In the genomic region with DNA sequence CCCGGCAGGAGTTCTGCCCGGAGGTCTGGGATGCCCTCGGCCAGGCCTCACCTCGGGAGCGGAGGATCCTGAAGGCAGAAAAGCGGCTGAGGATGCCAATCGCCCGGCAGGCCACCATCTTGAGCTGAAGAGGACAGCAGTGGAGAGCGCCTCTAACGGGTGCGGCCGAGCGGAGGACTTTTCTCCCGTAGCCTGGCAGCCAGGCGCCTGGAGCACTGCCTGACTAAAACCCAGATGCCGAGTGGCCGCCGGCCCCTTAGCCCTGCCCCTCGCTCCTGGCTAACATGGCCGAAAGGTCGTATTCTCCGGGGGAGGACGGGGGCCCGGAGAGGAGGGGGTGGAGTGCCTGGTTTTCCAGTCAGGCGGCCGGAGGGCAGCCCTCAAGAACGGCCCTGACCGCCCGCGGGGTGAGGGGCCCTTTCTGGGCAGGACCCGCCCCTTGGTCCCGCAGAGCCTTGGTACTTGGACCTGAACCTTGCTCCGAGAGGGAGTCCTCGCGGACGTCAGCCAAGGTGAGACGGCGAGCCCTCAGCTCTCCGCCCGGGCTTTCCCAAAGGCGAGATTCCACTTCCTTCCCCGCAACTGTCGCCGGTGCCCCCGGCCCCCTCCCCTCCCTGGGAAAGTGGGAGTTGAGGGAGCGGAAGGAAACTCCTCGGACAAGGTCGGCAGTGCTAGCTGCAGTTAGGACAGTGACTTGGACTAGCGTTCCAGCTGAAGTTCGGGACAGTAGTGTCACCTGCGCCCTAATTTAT, we compare ENCODE assay signal across 8 cellular contexts. TPM values are rescaled to one million over a fixed set of nuclear protein-coding genes. Genes with fewer than 3 reads are reported as not detected.
A peak's percentile ranks its signal among the peaks of the same experiment; 100 is the strongest.
DNase-seq lines count a peak whose midpoint lies in the region; ATAC-seq and TF ChIP-seq lines count a peak whose summit lies in the region.

A gene (minus strand): TSS at position 154 of the 752 bp plus-strand sequence. CDS start 36 bp downstream, at position 118.
A gene (plus strand): TSS at position 461 of the 752 bp plus-strand sequence. CDS start 9,316 bp downstream, outside the sequence.

- peak within 1 kb of the TSS; percentile 97 for H3K27ac ChIP-seq in muscle layer of duodenum (ENCODE audit: low read length)

- no peak for TF ChIP-seq RAD21 in Ishikawa (IDR thresholded peaks at IDR 0.05; ENCODE audit: low read depth)

- H3K4me3 ChIP-seq in muscle layer of duodenum (ENCODE audit: low read depth in 1 of 2, low read length in 2 of 2): peak within 1 kb of the TSS; percentile 93 to 100

- peaks cover 0 to 8% of the 10 kb centered on the region in 2 donors for H3K36me3 ChIP-seq in muscle layer of duodenum (ENCODE audit: control insufficient read depth in 1 of 2, insufficient read depth in 2 of 2, low read length in 2 of 2)

- no peak for TF ChIP-seq EP300 in Ishikawa (IDR thresholded peaks at IDR 0.05; ENCODE audit: borderline replicate concordance)

- H3K27me3 ChIP-seq in muscle layer of duodenum (ENCODE audit: low read depth, low read length): no peaks in the 10 kb centered on the region

- H3K4me1 Mint-ChIP-seq in activated T-cell treated with anti-CD3 and anti-CD28 coated beads, Interleukin-2, amount 50 U/mL, for 24 hours (ENCODE audit: low read depth): peaks cover 58% of the 10 kb centered on the region

- H3K9me3 ChIP-seq in muscle layer of duodenum (ENCODE audit: control insufficient read depth in 1 of 2, low read length in 2 of 2): no peaks in the 10 kb centered on the region

- peak; percentile 73 for ATAC-seq in GM21529 (IDR thresholded peaks at IDR 0.05; ENCODE audit: unreplicated experiment)
- ATAC-seq in esophagus mucosa: peak; percentile 88

- H3K27ac Mint-ChIP-seq in activated T-cell treated with anti-CD3 and anti-CD28 coated beads, Interleukin-2, amount 50 U/mL, for 24 hours: peak within 1 kb of the TSS; percentile 100

- peaks cover 5 to 46% of the 10 kb centered on the region in 2 donors for H3K4me1 ChIP-seq in muscle layer of duodenum (ENCODE audit: control insufficient read depth in 1 of 2, insufficient read depth in 2 of 2, low read length in 2 of 2)

- peak; percentile 96 for DNase-seq in DMS53 (lab: John Stamatoyannopoulos, UW)
- DNase-seq in activated T-cell treated with anti-CD3 and anti-CD28 coated beads, Interleukin-2, amount 50 U/mL, for 24 hours: peak; percentile 94
- DNase-seq in stimulated activated CD8-positive, alpha-beta memory T cell treated with anti-CD3 and anti-CD28 coated beads, Interleukin-7, amount 100 ng/mL, for 4 hours (ENCODE audit: low read depth in 2 of 2): peak; percentile 67 to 79

- peak within 1 kb of the TSS; percentile 95 for H3K4me3 Mint-ChIP-seq in activated T-cell treated with anti-CD3 and anti-CD28 coated beads, Interleukin-2, amount 50 U/mL, for 24 hours

- H3K27me3 Mint-ChIP-seq in activated T-cell treated with anti-CD3 and anti-CD28 coated beads, Interleukin-2, amount 50 U/mL, for 24 hours: no peaks in the 10 kb centered on the region

- no peaks in the 10 kb centered on the region for H3K9me3 Mint-ChIP-seq in activated T-cell treated with anti-CD3 and anti-CD28 coated beads, Interleukin-2, amount 50 U/mL, for 24 hours

- peaks cover 44% of the 10 kb centered on the region for H3K36me3 Mint-ChIP-seq in activated T-cell treated with anti-CD3 and anti-CD28 coated beads, Interleukin-2, amount 50 U/mL, for 24 hours (ENCODE audit: low read depth)

TF ChIP-seq in Ishikawa, 13 proteins besides CTCF, POLR2A, EP300 and RAD21 (continues in another document):
- TF ChIP-seq TAF1 (IDR thresholded peaks at IDR 0.05; ENCODE audit: low read depth) (peak; percentile 78), NFIC (IDR thresholded peaks at IDR 0.05) (no peak), TEAD4 (IDR thresholded peaks at IDR 0.05) (peak; percentile 9; the same call in 1 of the 2 replicates), FOXM1 (IDR thresholded peaks at IDR 0.05; ENCODE audit: borderline replicate concordance, low read depth) (no peak), TCF12 (IDR thresholded peaks at IDR 0.05; ENCODE audit: low read depth) (no peak), YY1 (IDR thresholded peaks at IDR 0.05; ENCODE audit: low read depth) (peak; percentile 86), CREB1 (IDR thresholded peaks at IDR 0.05; ENCODE audit: low read depth) (no peak), CEBPB (IDR thresholded peaks at IDR 0.05) (no peak), EGR1 (IDR thresholded peaks at IDR 0.05) (no peak)
- TF ChIP-seq, protein P1, sequence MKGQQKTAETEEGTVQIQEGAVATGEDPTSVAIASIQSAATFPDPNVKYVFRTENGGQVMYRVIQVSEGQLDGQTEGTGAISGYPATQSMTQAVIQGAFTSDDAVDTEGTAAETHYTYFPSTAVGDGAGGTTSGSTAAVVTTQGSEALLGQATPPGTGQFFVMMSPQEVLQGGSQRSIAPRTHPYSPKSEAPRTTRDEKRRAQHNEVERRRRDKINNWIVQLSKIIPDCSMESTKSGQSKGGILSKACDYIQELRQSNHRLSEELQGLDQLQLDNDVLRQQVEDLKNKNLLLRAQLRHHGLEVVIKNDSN (IDR thresholded peaks at IDR 0.05): no peak
- TF ChIP-seq, protein P2, sequence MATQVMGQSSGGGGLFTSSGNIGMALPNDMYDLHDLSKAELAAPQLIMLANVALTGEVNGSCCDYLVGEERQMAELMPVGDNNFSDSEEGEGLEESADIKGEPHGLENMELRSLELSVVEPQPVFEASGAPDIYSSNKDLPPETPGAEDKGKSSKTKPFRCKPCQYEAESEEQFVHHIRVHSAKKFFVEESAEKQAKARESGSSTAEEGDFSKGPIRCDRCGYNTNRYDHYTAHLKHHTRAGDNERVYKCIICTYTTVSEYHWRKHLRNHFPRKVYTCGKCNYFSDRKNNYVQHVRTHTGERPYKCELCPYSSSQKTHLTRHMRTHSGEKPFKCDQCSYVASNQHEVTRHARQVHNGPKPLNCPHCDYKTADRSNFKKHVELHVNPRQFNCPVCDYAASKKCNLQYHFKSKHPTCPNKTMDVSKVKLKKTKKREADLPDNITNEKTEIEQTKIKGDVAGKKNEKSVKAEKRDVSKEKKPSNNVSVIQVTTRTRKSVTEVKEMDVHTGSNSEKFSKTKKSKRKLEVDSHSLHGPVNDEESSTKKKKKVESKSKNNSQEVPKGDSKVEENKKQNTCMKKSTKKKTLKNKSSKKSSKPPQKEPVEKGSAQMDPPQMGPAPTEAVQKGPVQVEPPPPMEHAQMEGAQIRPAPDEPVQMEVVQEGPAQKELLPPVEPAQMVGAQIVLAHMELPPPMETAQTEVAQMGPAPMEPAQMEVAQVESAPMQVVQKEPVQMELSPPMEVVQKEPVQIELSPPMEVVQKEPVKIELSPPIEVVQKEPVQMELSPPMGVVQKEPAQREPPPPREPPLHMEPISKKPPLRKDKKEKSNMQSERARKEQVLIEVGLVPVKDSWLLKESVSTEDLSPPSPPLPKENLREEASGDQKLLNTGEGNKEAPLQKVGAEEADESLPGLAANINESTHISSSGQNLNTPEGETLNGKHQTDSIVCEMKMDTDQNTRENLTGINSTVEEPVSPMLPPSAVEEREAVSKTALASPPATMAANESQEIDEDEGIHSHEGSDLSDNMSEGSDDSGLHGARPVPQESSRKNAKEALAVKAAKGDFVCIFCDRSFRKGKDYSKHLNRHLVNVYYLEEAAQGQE (IDR thresholded peaks at IDR 0.05; ENCODE audit: low read depth): 0 out of 2 replicates have a peak, but pooled peaks have one; percentile 41

TF ChIP-seq in PFSK-1, 5 proteins besides CTCF, POLR2A, EP300 and RAD21:
- TF ChIP-seq SIN3A (IDR thresholded peaks at IDR 0.05; ENCODE audit: borderline replicate concordance, insufficient read depth, low read length): 0 out of 2 replicates have a peak, but pooled peaks have one; percentile 53
- TF ChIP-seq POLR2AphosphoS5 (IDR thresholded peaks at IDR 0.05; ENCODE audit: low read depth, low read length): peak; percentile 88
- TF ChIP-seq, protein P2 (IDR thresholded peaks at IDR 0.05; ENCODE audit: insufficient read depth in 1 of 2, low read depth in 2 of 2, low read length in 2 of 2): peak in 1 of 2 experiments; percentile 58; a peak in 2 of 4 replicates
- TF ChIP-seq FOXP2 (optimal IDR thresholded peaks at IDR 0.05; ENCODE audit: borderline replicate concordance, extremely low read depth, extremely low read length, insufficient read depth): peak; percentile 9
- peak; percentile 69; the same call in 1 of the 2 replicates for TF ChIP-seq TAF1 (IDR thresholded peaks at IDR 0.05; ENCODE audit: borderline replicate concordance, insufficient read depth, low read length)

RNA-seq across cellular contexts. Expression of the first gene that starts in this region (rescaled TPM):
- polyA plus RNA-seq in PFSK-1 (2012; ENCODE audit: insufficient read length, low read depth): 132 TPM
- 109 TPM for total RNA-seq in esophagus mucosa

RNA-seq across cellular contexts. Expression of the second gene that starts in this region (rescaled TPM):
- 54.1 TPM for polyA plus RNA-seq in PFSK-1 (2012; ENCODE audit: insufficient read length, low read depth)
- total RNA-seq in esophagus mucosa: 104 TPM

Comparison
In these comparisons a context has a peak if more than half of its experiments do, and no peak if none do; other contexts are left out.
1. Peak in every context shown above with its lines: DNase-seq, ATAC-seq, H3K4me3 ChIP-seq and H3K27ac ChIP-seq.